ENCODE assay signal across 1 cellular context in genomic region chr5:137374110-137374853, GRCh38.
TF ChIP-seq lines count a peak whose summit lies in the region.

No MANE protein-coding gene starts in this region.

TF ChIP-seq in WTC11, 78 proteins besides CTCF, POLR2A, EP300 and RAD21 (continued from another document):
- TF ChIP-seq E2F4 (CRISPR knock-in tag; IDR thresholded peaks at IDR 0.05; ENCODE audit: borderline replicate concordance, low read depth) (no peak), SMAD4 (CRISPR knock-in tag; IDR thresholded peaks at IDR 0.05) (no peak), ATF6 (CRISPR knock-in tag; IDR thresholded peaks at IDR 0.05) (no peak), PRRX2 (CRISPR knock-in tag; IDR thresholded peaks at IDR 0.05) (no peak), NR1H2 (CRISPR knock-in tag; IDR thresholded peaks at IDR 0.05) (no peak), NR3C1 (CRISPR knock-in tag; conservative IDR thresholded peaks at IDR 0.05; ENCODE audit: low read depth) (no peak), FOXP1 (CRISPR knock-in tag; IDR thresholded peaks at IDR 0.05; ENCODE audit: borderline replicate concordance) (no peak), ZNF281 (CRISPR knock-in tag; IDR thresholded peaks at IDR 0.05) (no peak), TEAD4 (CRISPR knock-in tag; IDR thresholded peaks at IDR 0.05) (no peak)
